In genomic region chr16:46648656-46649055, GRCh38 we compare ENCODE assay signal across 22 cellular contexts. TPM values are rescaled to one million over a fixed set of nuclear protein-coding genes. Genes with fewer than 3 reads are reported as not detected.
DNase-seq lines count a peak whose midpoint lies in the region; ATAC-seq, FAIRE-seq and TF ChIP-seq lines count a peak whose summit lies in the region.
"Had no signal": no experiment of that assay in that cellular context is flagged by ENCODE, and none has a peak within 500 bp of the region (broad histone marks: within the 10 kb centered on the region; RNA-seq: fewer than 3 reads in every experiment).

No MANE protein-coding gene starts in this region.

- no peak overlapping the region for H3K23ac ChIP-seq in mesenchymal stem cell (ENCODE audit: low read length in 2 of 2)

- H3K9ac ChIP-seq in HepG2 (ENCODE audit: insufficient read depth, low read depth, low read length) (no peak overlapping the region), mesenchymal stem cell (ENCODE audit: low read length) (peak overlapping the region; percentile 87)

- no peak for TF ChIP-seq EP300 in HepG2 (IDR thresholded peaks at IDR 0.05; ENCODE audit: low read depth in 2 of 2, low read length in 2 of 2)
- no peak for TF ChIP-seq EP300 in HepG2 (CRISPR knock-in tag; IDR thresholded peaks at IDR 0.05; ENCODE audit: borderline replicate concordance)

- TF ChIP-seq RAD21 in HepG2 (CRISPR knock-in tag; IDR thresholded peaks at IDR 0.05) = no peak

- H3K36me3 ChIP-seq in HepG2 (replicated peaks in 1 of 2; ENCODE audit: control insufficient read depth in 1 of 2, insufficient read depth in 2 of 2, low read length in 2 of 2) = no peaks in the 10 kb centered on the region
- H3K36me3 ChIP-seq in right lobe of liver = no peaks in the 10 kb centered on the region
- no peaks in the 10 kb centered on the region for H3K36me3 ChIP-seq in brain microvascular endothelial cell (replicated peaks)
- peaks cover 0 to 4% of the 10 kb centered on the region in 2 experiments for H3K36me3 ChIP-seq in mesenchymal stem cell (ENCODE audit: control insufficient read depth in 1 of 2, insufficient read depth in 2 of 2, low read depth in 1 of 2, low read length in 2 of 2)
- H3K36me3 ChIP-seq: stomach, tibial artery had no signal

- H3K79me2 ChIP-seq in HepG2 (ENCODE audit: insufficient read depth, low read length) = no peaks in the 10 kb centered on the region

- CTCF ChIA-PET in HepG2 (lab: Yijun Ruan, JAX; ENCODE audit: low intra/inter-chr PET ratio, low total read pairs) = no interaction called here

- no peak overlapping the region for H3K4me2 ChIP-seq in HepG2 (ENCODE audit: low read depth, low read length)
- no peak overlapping the region for H3K4me2 ChIP-seq in mesenchymal stem cell (ENCODE audit: low read length, poor library complexity, severe bottlenecking)

- no peak overlapping the region for H3K14ac ChIP-seq in mesenchymal stem cell (ENCODE audit: low read length in 2 of 2)

- H2BK12ac ChIP-seq in mesenchymal stem cell (ENCODE audit: low read length in 2 of 2) = no peak overlapping the region

- peak; percentile 42 for ATAC-seq in HepG2
- no peak for ATAC-seq in right lobe of liver
- ATAC-seq in GM18520 (IDR thresholded peaks at IDR 0.05; ENCODE audit: unreplicated experiment) = no peak
- ATAC-seq in GM21528 (IDR thresholded peaks at IDR 0.05; ENCODE audit: low FRiP score, unreplicated experiment) = no peak
- ATAC-seq: sciatic nerve had no signal

- 0 out of 5 replicates have a peak, but pooled peaks cover 0 to 1% of the 10 kb centered on the region in 2 experiments for H3K27me3 ChIP-seq in HepG2 (ENCODE audit: control insufficient read depth in 1 of 2, insufficient read depth in 2 of 2, low read length in 2 of 2)
- H3K27me3 ChIP-seq in right lobe of liver = no peaks in the 10 kb centered on the region
- no peaks in the 10 kb centered on the region for H3K27me3 ChIP-seq in brain microvascular endothelial cell (replicated peaks)
- no peaks in the 10 kb centered on the region for H3K27me3 ChIP-seq in mesenchymal stem cell (ENCODE audit: control insufficient read depth in 1 of 2, insufficient read depth in 1 of 2, low read length in 2 of 2)
- H3K27me3 ChIP-seq: stomach, tibial artery had no signal

- POLR2A ChIA-PET in HepG2 (lab: Yijun Ruan, JAX) = no interaction called here

- TF ChIP-seq POLR2A in HepG2 (IDR thresholded peaks at IDR 0.05; ENCODE audit: insufficient read depth in 1 of 2, low read depth in 2 of 2, low read length in 2 of 2) = no peak
- no peak for TF ChIP-seq POLR2A in right lobe of liver (IDR thresholded peaks at IDR 0.05)

- no peaks in the 10 kb centered on the region for H3K79me1 ChIP-seq in mesenchymal stem cell (replicated peaks; ENCODE audit: low read length, poor library complexity, severe bottlenecking)

- no peaks in the 10 kb centered on the region for H4K20me1 ChIP-seq in HepG2 (ENCODE audit: insufficient read depth, low read length)

- 67% methylated on average over 8 of the region's 8 CpGs for WGBS in HepG2 (ENCODE audit: low lambda C conversion rate)
- 96% methylated on average over 4 of the region's 8 CpGs for WGBS in right lobe of liver (ENCODE audit: insufficient coverage, low coverage, low lambda C conversion rate, missing lambda C conversion rate)
- 82% methylated on average over 8 of the region's 8 CpGs for WGBS in mesenchymal stem cell

- H3K4ac ChIP-seq in mesenchymal stem cell (ENCODE audit: low read depth in 1 of 2, low read length in 2 of 2) = no peak overlapping the region

- no peak overlapping the region for H4K91ac ChIP-seq in mesenchymal stem cell (ENCODE audit: low read length)

- no peak for FAIRE-seq in HepG2 (lab: Jason Lieb, UNC)
- FAIRE-seq: keratinocyte had no signal

- H3K27ac ChIP-seq in HepG2 (ENCODE audit: extremely low read length, insufficient read depth, low read length) (no peak overlapping the region), right lobe of liver (no peak overlapping the region), brain microvascular endothelial cell (no peak overlapping the region), mesenchymal stem cell (ENCODE audit: low read length, poor library complexity, severe bottlenecking) (no peak overlapping the region)
- H3K27ac ChIP-seq: epithelial cell of prostate, tibial artery had no signal

- H2BK120ac ChIP-seq in mesenchymal stem cell (ENCODE audit: low read depth, low read length) = no peak overlapping the region

- H3K4me1 ChIP-seq in HepG2 (ENCODE audit: insufficient read depth, low read length) = peaks cover 25% of the 10 kb centered on the region
- H3K4me1 ChIP-seq in right lobe of liver = no peaks in the 10 kb centered on the region
- peaks cover 2% of the 10 kb centered on the region for H3K4me1 ChIP-seq in mesenchymal stem cell (ENCODE audit: control insufficient read depth, insufficient read depth, low read depth, low read length)
- H3K4me1 ChIP-seq: stomach, tibial artery had no signal

- no peak overlapping the region for H2BK5ac ChIP-seq in mesenchymal stem cell (ENCODE audit: low read depth, low read length, poor library complexity, severe bottlenecking)

- in situ Hi-C loops in HepG2 (cut with HindIII; ENCODE audit: extremely low pct_ligation_motif_present, low pct_unique_long_range_greater_than_20kb) = no loop called here
- in situ Hi-C loops in brain microvascular endothelial cell (cut with HindIII; ENCODE audit: low pct_ligation_motif_present, low sequenced_read_pairs) = no loop called here

- TF ChIP-seq CTCF in HepG2 (CRISPR knock-in tag; IDR thresholded peaks at IDR 0.05) (no peak), right lobe of liver (IDR thresholded peaks at IDR 0.05) (no peak), brain microvascular endothelial cell (IDR thresholded peaks at IDR 0.05; ENCODE audit: low read depth, low read length, missing control alignments) (peak; percentile 25), foreskin fibroblast (IDR thresholded peaks at IDR 0.05; ENCODE audit: low read depth, low read length) (no peak)

- H2AK5ac ChIP-seq in mesenchymal stem cell (ENCODE audit: low read length, severe bottlenecking) = no peak overlapping the region

- no peak overlapping the region for H2AFZ ChIP-seq in HepG2 (ENCODE audit: low read length)
- no peak overlapping the region for H2AFZ ChIP-seq in mesenchymal stem cell (ENCODE audit: low read depth, low read length)

- no peak overlapping the region for H3K4me3 ChIP-seq in HepG2 (replicated peaks in 1 of 3; ENCODE audit: insufficient read depth in 1 of 3, low read depth in 2 of 3, low read length in 3 of 3)
- no peak overlapping the region for H3K4me3 ChIP-seq in right lobe of liver
- H3K4me3 ChIP-seq in brain microvascular endothelial cell (ENCODE audit: low read depth, low read length) = no peak overlapping the region
- no peak overlapping the region for H3K4me3 ChIP-seq in mesenchymal stem cell (ENCODE audit: insufficient read depth in 1 of 2, low read depth in 1 of 2, low read length in 2 of 2)
- no peak overlapping the region for H3K4me3 ChIP-seq in foreskin fibroblast (ENCODE audit: low read depth in 1 of 2, low read length in 2 of 2)
- H3K4me3 ChIP-seq: mucosa of descending colon, tibial artery had no signal

- H2BK15ac ChIP-seq in mesenchymal stem cell (ENCODE audit: low read depth, poor library complexity, severe bottlenecking) = no peak overlapping the region

- intact Hi-C loops in HepG2 (cut with micrococcal nuclease; ENCODE audit: unreplicated experiment) (loop anchor here (5.0 kb wide), 1 partner anchor 1439 kb away; no protein-coding TSS in a partner anchor), right lobe of liver (cut with DNase I) (no loop called here)

- no TSS peak for BruUV-seq in HepG2 (replicated peaks; lab: Mats Ljungman, UMichigan)

- DNase-seq in HepG2 (ENCODE audit: low spot score) (no peak), right lobe of liver (no peak), brain microvascular endothelial cell (no peak), mesenchymal stem cell (no peak), foreskin fibroblast (no peak), COLO668 (lab: John Stamatoyannopoulos, UW; ENCODE audit: unreplicated experiment) (no peak)
- DNase-seq: activated CD4-positive, alpha-beta T cell treated with anti-CD3 and anti-CD28 coated beads for 1 hour; activated effector memory CD4-positive, alpha-beta T cell treated with anti-CD3 and anti-CD28 coated beads, Interleukin-2, amount 50 U/mL, for 16 hours; foreskin melanocyte; mucosa of descending colon; NCI-H1417 treated with DMSO at 0.1 percent for 48 hours; NCI-H2107; NCI-H446 treated with DMSO at 0.1 percent for 48 hours; stomach; SW 1271; T1000; tibial artery had no signal

- no peaks in the 10 kb centered on the region for H3K9me3 ChIP-seq in HepG2 (ENCODE audit: low read length)
- H3K9me3 ChIP-seq in right lobe of liver = no peaks in the 10 kb centered on the region
- no peaks in the 10 kb centered on the region for H3K9me3 ChIP-seq in mesenchymal stem cell (ENCODE audit: control insufficient read depth, low read length)
- H3K9me3 ChIP-seq: mucosa of descending colon had no signal

- no peak overlapping the region for H4K8ac ChIP-seq in mesenchymal stem cell (ENCODE audit: low read length)

- H3K18ac ChIP-seq in mesenchymal stem cell (ENCODE audit: low read depth in 1 of 2, low read length in 2 of 2) = no peak overlapping the region

RNA-seq across cellular contexts. Expression of gene SHCBP1, which starts 27.5 kb away (rescaled TPM):
- total RNA-seq in HepG2 (2016; rRNA removed; fragmentation: Illumina TruSeq; extraction: Trizol) (33.0 and 48.9 TPM in 2 replicates), right lobe of liver (under 1 TPM in 5 of 6 experiments, not detected in 1; 0.18 to 0.93 (median 0.66) TPM)
- total RNA-seq in HepG2 (2016; cell fraction: cytosol; rRNA removed; fragmentation: Illumina TruSeq; extraction: Trizol; ENCODE audit: low read depth) = 5.0 and 6.1 TPM in 2 replicates
- total RNA-seq in HepG2 (2016; cell fraction: insoluble cytoplasmic fraction; rRNA removed; fragmentation: Illumina TruSeq; extraction: Trizol) = 32.4 and 47.2 TPM in 2 replicates
- 10.4 and 12.6 TPM in 2 replicates for total RNA-seq in HepG2 (2016; cell fraction: membrane; rRNA removed; fragmentation: Illumina TruSeq; extraction: Trizol)
- total RNA-seq in HepG2 (2016; cell fraction: nucleus; rRNA removed; fragmentation: Illumina TruSeq; extraction: Trizol) = 27.5 and 30.0 TPM in 2 replicates
- polyA plus RNA-seq in HepG2 (2011; rRNA removed) = 8.2 and 15.7 TPM in 2 replicates
- polyA plus RNA-seq in HepG2 (2011; cell fraction: cytosol; rRNA removed) = 6.5 and 7.0 TPM in 2 replicates
- 6.7 and 7.0 TPM in 2 replicates for polyA plus RNA-seq in HepG2 (2011; cell fraction: nucleus; rRNA removed)
- 5.5 and 12.5 TPM in 2 replicates for polyA plus RNA-seq in HepG2 (2012)
- 8.0 and 8.7 TPM in 2 replicates for polyA plus RNA-seq in HepG2 (2016; cell fraction: cytosol; fragmentation: Illumina TruSeq; extraction: Trizol; ENCODE audit: low read depth)
- polyA plus RNA-seq in HepG2 (2016; cell fraction: insoluble cytoplasmic fraction; fragmentation: Illumina TruSeq; extraction: Trizol; ENCODE audit: low read depth) = 46.5 and 49.0 TPM in 2 replicates
- 11.0 and 11.6 TPM in 2 replicates for polyA plus RNA-seq in HepG2 (2016; cell fraction: membrane; fragmentation: Illumina TruSeq; extraction: Trizol; ENCODE audit: low read depth)
- 29.0 and 34.9 TPM in 2 replicates for polyA plus RNA-seq in HepG2 (2016; cell fraction: nucleus; fragmentation: Illumina TruSeq; extraction: Trizol; ENCODE audit: insufficient read depth, low read depth)
- 16.5 and 44.1 TPM in 2 replicates for polyA minus RNA-seq in HepG2 (2011; rRNA and poly(A)+ RNA removed; ENCODE audit: low replicate concordance)
- 10.4 and 13.5 TPM in 2 replicates for polyA minus RNA-seq in HepG2 (2011; cell fraction: cytosol; rRNA and poly(A)+ RNA removed)
- polyA minus RNA-seq in HepG2 (2011; cell fraction: nucleus; rRNA and poly(A)+ RNA removed) = 16.2 and 22.8 TPM in 2 replicates
- 3.5 TPM for polyA plus RNA-seq in mesenchymal stem cell (2013, experiment 1 of 2)
- 3.5 TPM for polyA plus RNA-seq in mesenchymal stem cell (2013, experiment 2 of 2)

RNA-seq across cellular contexts. Expression of gene VPS35, which starts 40.3 kb away (rescaled TPM):
- total RNA-seq in HepG2 (2016; rRNA removed; fragmentation: Illumina TruSeq; extraction: Trizol) (136 and 197 TPM in 2 replicates), right lobe of liver (10 to 100 TPM; 18.0 to 36.5 (median 28.9) TPM)
- 31.6 and 39.1 TPM in 2 replicates for total RNA-seq in HepG2 (2016; cell fraction: cytosol; rRNA removed; fragmentation: Illumina TruSeq; extraction: Trizol; ENCODE audit: low read depth)
- 132 and 204 TPM in 2 replicates for total RNA-seq in HepG2 (2016; cell fraction: insoluble cytoplasmic fraction; rRNA removed; fragmentation: Illumina TruSeq; extraction: Trizol)
- total RNA-seq in HepG2 (2016; cell fraction: membrane; rRNA removed; fragmentation: Illumina TruSeq; extraction: Trizol) = 40.5 and 42.9 TPM in 2 replicates
- 108 and 116 TPM in 2 replicates for total RNA-seq in HepG2 (2016; cell fraction: nucleus; rRNA removed; fragmentation: Illumina TruSeq; extraction: Trizol)
- polyA plus RNA-seq in HepG2 (2011; rRNA removed) = 26.9 and 30.7 TPM in 2 replicates
- polyA plus RNA-seq in HepG2 (2011; cell fraction: cytosol; rRNA removed) = 14.6 and 21.2 TPM in 2 replicates
- 12.1 and 14.6 TPM in 2 replicates for polyA plus RNA-seq in HepG2 (2011; cell fraction: nucleus; rRNA removed)
- 95.6 and 104 TPM in 2 replicates for polyA plus RNA-seq in HepG2 (2012)
- 6.1 and 6.6 TPM in 2 replicates for polyA plus RNA-seq in HepG2 (2016; cell fraction: cytosol; fragmentation: Illumina TruSeq; extraction: Trizol; ENCODE audit: low read depth)
- 120 and 134 TPM in 2 replicates for polyA plus RNA-seq in HepG2 (2016; cell fraction: insoluble cytoplasmic fraction; fragmentation: Illumina TruSeq; extraction: Trizol; ENCODE audit: low read depth)
- 14.1 and 15.6 TPM in 2 replicates for polyA plus RNA-seq in HepG2 (2016; cell fraction: membrane; fragmentation: Illumina TruSeq; extraction: Trizol; ENCODE audit: low read depth)
- polyA plus RNA-seq in HepG2 (2016; cell fraction: nucleus; fragmentation: Illumina TruSeq; extraction: Trizol; ENCODE audit: insufficient read depth, low read depth) = 58.6 and 58.8 TPM in 2 replicates
- polyA minus RNA-seq in HepG2 (2011; rRNA and poly(A)+ RNA removed; ENCODE audit: low replicate concordance) = 26.4 and 36.7 TPM in 2 replicates
- 52.8 and 77.3 TPM in 2 replicates for polyA minus RNA-seq in HepG2 (2011; cell fraction: cytosol; rRNA and poly(A)+ RNA removed)
- polyA minus RNA-seq in HepG2 (2011; cell fraction: nucleus; rRNA and poly(A)+ RNA removed) = 140 and 161 TPM in 2 replicates
- polyA plus RNA-seq in mesenchymal stem cell (2013, experiment 1 of 2) = 70.9 TPM
- 73.2 TPM for polyA plus RNA-seq in mesenchymal stem cell (2013, experiment 2 of 2)

RNA-seq across cellular contexts. Expression of gene ORC6, which starts 40.8 kb away (rescaled TPM):
- total RNA-seq in HepG2 (2016; rRNA removed; fragmentation: Illumina TruSeq; extraction: Trizol) (57.3 and 69.8 TPM in 2 replicates), right lobe of liver (1 to 10 TPM in 2 of 6 experiments, under 1 TPM in 4; 0.18 to 4.8 (median 0.76) TPM)
- total RNA-seq in HepG2 (2016; cell fraction: cytosol; rRNA removed; fragmentation: Illumina TruSeq; extraction: Trizol; ENCODE audit: low read depth) = 18.7 and 20.4 TPM in 2 replicates
- total RNA-seq in HepG2 (2016; cell fraction: insoluble cytoplasmic fraction; rRNA removed; fragmentation: Illumina TruSeq; extraction: Trizol) = 62.2 and 74.8 TPM in 2 replicates
- 36.9 and 38.7 TPM in 2 replicates for total RNA-seq in HepG2 (2016; cell fraction: membrane; rRNA removed; fragmentation: Illumina TruSeq; extraction: Trizol)
- 60.3 and 79.3 TPM in 2 replicates for total RNA-seq in HepG2 (2016; cell fraction: nucleus; rRNA removed; fragmentation: Illumina TruSeq; extraction: Trizol)
- polyA plus RNA-seq in HepG2 (2011; rRNA removed) = 22.9 and 34.2 TPM in 2 replicates
- polyA plus RNA-seq in HepG2 (2011; cell fraction: cytosol; rRNA removed) = 15.1 and 17.5 TPM in 2 replicates
- 19.4 and 21.6 TPM in 2 replicates for polyA plus RNA-seq in HepG2 (2011; cell fraction: nucleus; rRNA removed)
- 14.8 and 25.0 TPM in 2 replicates for polyA plus RNA-seq in HepG2 (2012)
- polyA plus RNA-seq in HepG2 (2016; cell fraction: cytosol; fragmentation: Illumina TruSeq; extraction: Trizol; ENCODE audit: low read depth) = 9.2 and 9.5 TPM in 2 replicates
- 52.3 and 58.4 TPM in 2 replicates for polyA plus RNA-seq in HepG2 (2016; cell fraction: insoluble cytoplasmic fraction; fragmentation: Illumina TruSeq; extraction: Trizol; ENCODE audit: low read depth)
- 16.8 and 18.0 TPM in 2 replicates for polyA plus RNA-seq in HepG2 (2016; cell fraction: membrane; fragmentation: Illumina TruSeq; extraction: Trizol; ENCODE audit: low read depth)
- polyA plus RNA-seq in HepG2 (2016; cell fraction: nucleus; fragmentation: Illumina TruSeq; extraction: Trizol; ENCODE audit: insufficient read depth, low read depth) = 173 and 174 TPM in 2 replicates
- 10.3 and 14.8 TPM in 2 replicates for polyA minus RNA-seq in HepG2 (2011; rRNA and poly(A)+ RNA removed; ENCODE audit: low replicate concordance)
- polyA minus RNA-seq in HepG2 (2011; cell fraction: cytosol; rRNA and poly(A)+ RNA removed) = 5.6 and 8.0 TPM in 2 replicates
- polyA minus RNA-seq in HepG2 (2011; cell fraction: nucleus; rRNA and poly(A)+ RNA removed) = 32.9 and 42.1 TPM in 2 replicates
- polyA plus RNA-seq in mesenchymal stem cell (2013, experiment 1 of 2) = 7.2 TPM
- 8.0 TPM for polyA plus RNA-seq in mesenchymal stem cell (2013, experiment 2 of 2)
